8 cellular contexts compared by ENCODE assay signal in the genomic region with DNA sequence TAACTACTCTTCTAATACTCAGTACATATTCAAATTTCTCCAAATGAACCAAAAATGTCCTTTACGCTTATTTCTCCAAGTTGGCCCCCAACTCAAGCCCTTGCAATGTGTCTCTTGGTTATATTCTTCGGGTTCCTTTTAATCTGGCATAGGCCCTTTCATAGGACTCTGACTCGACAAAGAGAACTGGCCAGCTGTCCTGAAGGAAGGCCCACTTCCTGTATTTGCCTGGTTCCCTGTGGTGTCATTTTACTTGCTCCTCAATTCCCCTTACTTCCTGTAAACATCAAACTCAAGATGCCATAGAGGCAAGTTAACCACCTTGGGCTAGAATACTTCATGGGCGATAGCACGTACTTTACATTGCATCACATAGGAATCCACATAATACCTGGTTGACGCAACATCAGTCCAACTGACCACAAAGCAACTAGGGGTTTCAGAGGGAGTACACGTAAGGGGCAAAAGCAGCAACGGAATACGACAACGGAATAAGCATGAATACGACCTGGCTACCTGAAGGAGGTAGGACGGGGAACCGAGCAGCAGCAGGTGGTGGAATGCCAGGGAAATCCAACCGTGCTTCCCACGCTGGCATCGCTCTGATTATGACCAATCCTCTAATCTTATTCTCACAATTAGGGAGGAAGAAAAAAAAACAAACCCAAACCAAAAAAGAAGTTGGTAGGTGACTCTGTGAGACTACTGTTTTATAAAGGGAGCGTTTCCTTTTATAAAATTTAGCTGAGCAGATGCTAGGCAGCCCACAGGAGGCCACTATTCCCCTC.
DNase-seq lines count a peak whose midpoint lies in the region; ATAC-seq lines count a peak whose summit lies in the region.

No MANE protein-coding gene starts in this region.

- ATAC-seq in stimulated activated memory B cell treated with anti-CD40 and anti-IgM and Interleukin-4, amounts not matched to agents 10 μg/mL and 1 μg/mL and 100 μg/mL, for 72 hours, result no peak
- no peak for ATAC-seq in GM21515 (IDR thresholded peaks at IDR 0.05; ENCODE audit: unreplicated experiment)

- H3K36me3 Mint-ChIP-seq in activated T-cell treated with anti-CD3 and anti-CD28 coated beads, Interleukin-2, amount 50 U/mL, for 24 hours (ENCODE audit: low read depth), result peaks cover 30% of the 10 kb centered on the region
- no peaks in the 10 kb centered on the region for H3K36me3 Mint-ChIP-seq in stimulated activated memory B cell treated with anti-CD40 and anti-IgM and Interleukin-4, amounts not matched to agents 10 μg/mL and 1 μg/mL and 100 μg/mL, for 72 hours

- H3K9me3 Mint-ChIP-seq in activated T-cell treated with anti-CD3 and anti-CD28 coated beads, Interleukin-2, amount 50 U/mL, for 24 hours, result peaks cover 3% of the 10 kb centered on the region
- H3K9me3 Mint-ChIP-seq in stimulated activated memory B cell treated with anti-CD40 and anti-IgM and Interleukin-4, amounts not matched to agents 10 μg/mL and 1 μg/mL and 100 μg/mL, for 72 hours, result peaks cover 3% of the 10 kb centered on the region

- no peak for DNase-seq in activated T-cell treated with anti-CD3 and anti-CD28 coated beads, Interleukin-2, amount 50 U/mL, for 24 hours
- DNase-seq in activated T-cell treated with anti-CD3 and anti-CD28 coated beads, Interleukin-2, amount 50 U/mL, for 1 hour, result no peak
- DNase-seq in NCI-H2081 (lab: John Stamatoyannopoulos, UW) (peak; percentile 7 to 48), amniotic epithelial cell (ENCODE audit: low read depth) (peak; percentile 82), iPS-NIHi11 (ENCODE audit: low spot score) (peak; percentile 71), superior temporal gyrus (ENCODE audit: extremely low spot score) (no peak)

- H3K4me1 Mint-ChIP-seq in activated T-cell treated with anti-CD3 and anti-CD28 coated beads, Interleukin-2, amount 50 U/mL, for 24 hours (ENCODE audit: low read depth), result peaks cover 42% of the 10 kb centered on the region
- H3K4me1 Mint-ChIP-seq in stimulated activated memory B cell treated with anti-CD40 and anti-IgM and Interleukin-4, amounts not matched to agents 10 μg/mL and 1 μg/mL and 100 μg/mL, for 72 hours, result peaks cover 36% of the 10 kb centered on the region

- H3K27me3 Mint-ChIP-seq in activated T-cell treated with anti-CD3 and anti-CD28 coated beads, Interleukin-2, amount 50 U/mL, for 24 hours, result no peaks in the 10 kb centered on the region
- no peaks in the 10 kb centered on the region for H3K27me3 Mint-ChIP-seq in stimulated activated memory B cell treated with anti-CD40 and anti-IgM and Interleukin-4, amounts not matched to agents 10 μg/mL and 1 μg/mL and 100 μg/mL, for 72 hours

- peak overlapping the region; percentile 96 for H3K4me3 Mint-ChIP-seq in activated T-cell treated with anti-CD3 and anti-CD28 coated beads, Interleukin-2, amount 50 U/mL, for 24 hours
- H3K4me3 Mint-ChIP-seq in stimulated activated memory B cell treated with anti-CD40 and anti-IgM and Interleukin-4, amounts not matched to agents 10 μg/mL and 1 μg/mL and 100 μg/mL, for 72 hours, result peak overlapping the region; percentile 84

- peak overlapping the region; percentile 97 for H3K27ac Mint-ChIP-seq in activated T-cell treated with anti-CD3 and anti-CD28 coated beads, Interleukin-2, amount 50 U/mL, for 24 hours
- H3K27ac Mint-ChIP-seq in stimulated activated memory B cell treated with anti-CD40 and anti-IgM and Interleukin-4, amounts not matched to agents 10 μg/mL and 1 μg/mL and 100 μg/mL, for 72 hours, result peak overlapping the region; percentile 95

Comparison
In these comparisons a context has a peak if more than half of its experiments do, and no peak if none do; other contexts are left out.
1. DNase-seq: peak in NCI-H2081 (2 of 2), amniotic epithelial cell (single experiment) and iPS-NIHi11 (single experiment); none in activated T-cell treated with anti-CD3 and anti-CD28 coated beads, Interleukin-2, amount 50 U/mL, for 24 hours (single experiment), activated T-cell treated with anti-CD3 and anti-CD28 coated beads, Interleukin-2, amount 50 U/mL, for 1 hour (single experiment) and superior temporal gyrus (single experiment).